In the genomic region with DNA sequence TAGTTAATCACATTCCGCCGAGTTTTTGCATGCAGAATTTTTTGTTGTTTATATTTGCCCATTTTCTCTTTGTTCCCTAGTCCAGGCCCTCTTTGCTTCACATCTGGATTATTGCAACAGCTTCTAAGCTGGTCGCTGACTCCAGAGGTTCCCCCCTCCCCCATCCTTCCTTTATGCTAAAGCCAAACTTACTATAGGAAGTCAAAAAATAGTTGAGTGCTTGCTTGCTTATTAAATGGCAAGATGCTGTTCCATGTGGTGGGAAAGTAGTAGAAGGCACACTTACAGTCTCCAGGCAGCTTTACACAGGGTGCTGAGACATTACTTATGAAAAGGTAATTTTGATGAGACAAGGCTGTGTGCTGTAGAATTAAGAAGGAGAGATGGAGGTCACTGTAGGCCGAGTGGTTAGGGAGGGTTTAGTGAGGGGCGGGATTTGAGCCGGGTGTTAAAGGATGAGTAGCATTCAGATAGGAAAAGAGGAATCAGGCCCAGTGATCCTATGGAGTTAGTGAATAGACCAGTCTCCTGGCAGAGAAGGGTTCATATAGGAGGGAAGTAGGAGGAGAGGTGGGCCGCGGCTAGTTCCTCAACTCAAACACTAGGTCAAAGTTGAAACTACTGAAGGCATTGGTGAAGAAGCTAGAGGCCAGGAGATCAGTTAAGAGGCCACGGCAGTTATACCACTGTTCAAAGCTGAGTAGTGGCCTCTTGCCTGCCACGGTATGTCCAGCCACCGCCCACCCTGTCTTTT, we compare ENCODE assay signal across 8 cellular contexts. TPM values are rescaled to one million over a fixed set of nuclear protein-coding genes. Genes with fewer than 3 reads are reported as not detected.
DNase-seq lines count a peak whose midpoint lies in the region; ATAC-seq, FAIRE-seq and TF ChIP-seq lines count a peak whose summit lies in the region.

No MANE protein-coding gene starts in this region.

- H3K4me1 ChIP-seq in mononuclear cell (ENCODE audit: insufficient read depth, low read length) = peaks cover 41% of the 10 kb centered on the region

- H3K27me3 Mint-ChIP-seq in CD4-positive, alpha-beta T cell = peaks cover 8% of the 10 kb centered on the region

- TF ChIP-seq CTCF in CD4-positive, alpha-beta T cell (IDR thresholded peaks at IDR 0.05) = no peak
- no peak for TF ChIP-seq CTCF in D721Med (IDR thresholded peaks at IDR 0.05; ENCODE audit: insufficient read depth, missing control alignments)

- intact Hi-C loops in CD4-positive, alpha-beta T cell (cut with DNase I, micrococcal nuclease) = loop anchor here in 1 of 2 experiments (2.0 to 5.0 kb wide), 3 partner anchors 53 to 140 kb away; partner anchors contain the start of genes RALGPS1 and ZBTB43

- H3K27me3 ChIP-seq in CD4-positive, alpha-beta T cell (ENCODE audit: control insufficient read depth, insufficient read depth, low read length) = no peaks in the 10 kb centered on the region
- no peaks in the 10 kb centered on the region for H3K27me3 ChIP-seq in mononuclear cell (ENCODE audit: insufficient read depth, low read length)

- H3K4me3 ChIP-seq in mononuclear cell (ENCODE audit: low read length) = peak overlapping the region; percentile 73

- no peaks in the 10 kb centered on the region for H3K9me3 Mint-ChIP-seq in CD4-positive, alpha-beta T cell

- peaks cover 27% of the 10 kb centered on the region for H3K36me3 Mint-ChIP-seq in CD4-positive, alpha-beta T cell (ENCODE audit: low read depth)

- no peaks in the 10 kb centered on the region for H3K9me3 ChIP-seq in CD4-positive, alpha-beta T cell (ENCODE audit: control insufficient read depth, low read length)
- no peaks in the 10 kb centered on the region for H3K9me3 ChIP-seq in mononuclear cell (ENCODE audit: low read depth, low read length)

- peaks cover 34% of the 10 kb centered on the region for H3K4me1 Mint-ChIP-seq in CD4-positive, alpha-beta T cell (ENCODE audit: low read depth)

- no peak overlapping the region for H3K27ac ChIP-seq in CD4-positive, alpha-beta T cell (ENCODE audit: low read depth, low read length)
- peak overlapping the region; percentile 64 for H3K27ac ChIP-seq in caudate nucleus (ENCODE audit: low read depth, low read length)

- peak overlapping the region; percentile 69 for H3K27ac Mint-ChIP-seq in CD4-positive, alpha-beta T cell

- no peak for FAIRE-seq in D721Med (lab: Jason Lieb, UNC)

- POLR2A ChIA-PET in CD4-positive, alpha-beta T cell (lab: Charles Lee) = interaction anchor here (1.3 kb wide), 1 partner anchor 11 kb away, joined by 3 read pairs; no protein-coding TSS in a partner anchor

- CTCF ChIA-PET in CD4-positive, alpha-beta T cell (lab: Charles Lee) = no interaction called here

- no peak for DNase-seq in CD4-positive, alpha-beta T cell
- peak; percentile 77 for DNase-seq in MV-4-11 (lab: John Stamatoyannopoulos, UW)
- no peak for DNase-seq in caudate nucleus (lab: John Stamatoyannopoulos, UW)
- DNase-seq in D721Med (ENCODE audit: insufficient read length, low spot score) = no peak
- no peak for DNase-seq in mucosa of gallbladder (ENCODE audit: low spot score)
- no peak for DNase-seq in NCI-H187 (lab: John Stamatoyannopoulos, UW)

- no peak for ATAC-seq in CD4-positive, alpha-beta T cell (ENCODE audit: poor library complexity)
- no peak for ATAC-seq in HG02678 (IDR thresholded peaks at IDR 0.05; ENCODE audit: unreplicated experiment)

- H3K4me3 Mint-ChIP-seq in CD4-positive, alpha-beta T cell = peak overlapping the region; percentile 95

RNA-seq across cellular contexts. Expression of gene ZBTB34, which starts 1.4 kb away (rescaled TPM):
- 1 to 10 TPM; 2.5 to 2.9 TPM for total RNA-seq in CD4-positive, alpha-beta T cell
- total RNA-seq in mononuclear cell (10.9 TPM), mucosa of gallbladder (9.8 TPM)

RNA-seq across cellular contexts. Expression of gene RALGPS1, which starts 52.7 kb away (rescaled TPM):
- 1 to 10 TPM; 5.8 to 6.3 TPM for total RNA-seq in CD4-positive, alpha-beta T cell
- total RNA-seq in mononuclear cell (8.2 TPM), mucosa of gallbladder (34.7 TPM)

RNA-seq across cellular contexts. Expression of gene ZBTB43, which starts 57.0 kb away (rescaled TPM):
- total RNA-seq in CD4-positive, alpha-beta T cell = 10 to 100 TPM; 47.7 to 50.8 TPM
- total RNA-seq in mononuclear cell (50.7 TPM), mucosa of gallbladder (15.0 TPM)
